Comparison of ENCODE assay signal across 20 cellular contexts in genomic region chr17:43759836-43760235, GRCh38. TPM values are rescaled to one million over a fixed set of nuclear protein-coding genes. Genes with fewer than 3 reads are reported as not detected.
DNase-seq lines count a peak whose midpoint lies in the region; ATAC-seq and TF ChIP-seq lines count a peak whose summit lies in the region.
"Had no signal": no experiment of that assay in that cellular context is flagged by ENCODE, and none has a peak within 500 bp of the region (broad histone marks: within the 10 kb centered on the region; RNA-seq: fewer than 3 reads in every experiment).

No MANE protein-coding gene starts in this region.

- TF ChIP-seq CTCF in GM23338 (conservative IDR thresholded peaks at IDR 0.05; ENCODE audit: low read depth in 2 of 2) (no peak), neural crest cell (conservative IDR thresholded peaks at IDR 0.05) (no peak), OCI-LY7 (conservative IDR thresholded peaks at IDR 0.05; ENCODE audit: low read length) (no peak)

- peak overlapping the region; percentile 56 for H3K4me3 Mint-ChIP-seq in GM23338
- H3K4me3 Mint-ChIP-seq in neural crest cell, result peak overlapping the region; percentile 57
- H3K4me3 Mint-ChIP-seq: activated T-cell treated with anti-CD3 and anti-CD28 coated beads, Interleukin-2, amount 50 U/mL, for 24 hours; stimulated activated memory B cell treated with anti-CD40 and anti-IgM and Interleukin-4, amounts not matched to agents 10 μg/mL and 1 μg/mL and 100 μg/mL, for 72 hours had no signal

- H3K9me3 Mint-ChIP-seq in GM23338 (no peaks in the 10 kb centered on the region), neural crest cell (no peaks in the 10 kb centered on the region)
- H3K9me3 Mint-ChIP-seq: activated T-cell treated with anti-CD3 and anti-CD28 coated beads, Interleukin-2, amount 50 U/mL, for 24 hours; stimulated activated memory B cell treated with anti-CD40 and anti-IgM and Interleukin-4, amounts not matched to agents 10 μg/mL and 1 μg/mL and 100 μg/mL, for 72 hours had no signal

- CTCF ChIA-PET in OCI-LY7 (lab: Charles Lee; ENCODE audit: unreplicated experiment), result interaction anchor here (1.0 to 1.4 kb wide), 2 partner anchors 65 to 183 kb away, joined by 3 to 4 read pairs; no protein-coding TSS in a partner anchor

- DNase-seq in GM23338 (ENCODE audit: low spot score), result no peak
- DNase-seq in RPMI8226, result peak; percentile 16
- peak; percentile 54 for DNase-seq in epithelial cell of prostate (ENCODE audit: low read depth, low spot score)
- DNase-seq in neural crest cell (ENCODE audit: low read depth, low spot score), result no peak
- DNase-seq in OCI-LY7 (ENCODE audit: low spot score), result no peak
- DNase-seq in UCSD-AML1 (lab: John Stamatoyannopoulos, UW; ENCODE audit: unreplicated experiment), result no peak
- no peak for DNase-seq in ureter (ENCODE audit: low spot score)

- intact Hi-C loops in OCI-LY7 (cut with micrococcal nuclease; ENCODE audit: unreplicated experiment), result loop anchor here (1.0 kb wide), 2 partner anchors 66 to 184 kb away; no protein-coding TSS in a partner anchor

- H3K36me3 ChIP-seq in GM23338 (ENCODE audit: insufficient read depth) (no peaks in the 10 kb centered on the region), OCI-LY7 (ENCODE audit: insufficient read depth, low read length) (no peaks in the 10 kb centered on the region)
- H3K36me3 ChIP-seq: adrenal gland, suprapubic skin had no signal

- H3K4me3 ChIP-seq in GM23338, result peak overlapping the region; percentile 21; the same call in 1 of the 2 replicates
- H3K4me3 ChIP-seq in OCI-LY7 (ENCODE audit: low read depth, low read length, poor library complexity, severe bottlenecking), result no peak overlapping the region
- H3K4me3 ChIP-seq: adrenal gland; BLaER1 treated with 17β-estradiol and CSF1 and Interleukin-3, amounts not matched to agents 10 nM and 100 nM; SK-N-MC; suprapubic skin had no signal

- no peak for ATAC-seq in GM23338
- no peak for ATAC-seq in GM19455 (IDR thresholded peaks at IDR 0.05; ENCODE audit: unreplicated experiment)

- no TSS peak for BruUV-seq in OCI-LY7 (replicated peaks; lab: Mats Ljungman, UMichigan)

- H3K27me3 Mint-ChIP-seq in GM23338 (ENCODE audit: insufficient read depth, low read depth, poor library complexity) (peaks cover 15% of the 10 kb centered on the region), neural crest cell (ENCODE audit: low read depth) (peaks cover 5% of the 10 kb centered on the region)

- H3K4me2 ChIP-seq in GM23338, result peak overlapping the region; percentile 8
- no peak overlapping the region for H3K4me2 ChIP-seq in OCI-LY7 (ENCODE audit: low read length)

- H3K4me1 Mint-ChIP-seq in GM23338 (peaks cover 37% of the 10 kb centered on the region), neural crest cell (peaks cover 37% of the 10 kb centered on the region)
- H3K4me1 Mint-ChIP-seq: stimulated activated memory B cell treated with anti-CD40 and anti-IgM and Interleukin-4, amounts not matched to agents 10 μg/mL and 1 μg/mL and 100 μg/mL, for 72 hours had no signal

- no peaks in the 10 kb centered on the region for H3K9me3 ChIP-seq in OCI-LY7 (ENCODE audit: low read length)
- H3K9me3 ChIP-seq: adrenal gland; BLaER1 treated with 17β-estradiol and CSF1 and Interleukin-3, amounts not matched to agents 10 nM and 100 nM; suprapubic skin had no signal

- peak overlapping the region; percentile 91 for H3K27ac Mint-ChIP-seq in GM23338
- no peak overlapping the region for H3K27ac Mint-ChIP-seq in neural crest cell (ENCODE audit: unreplicated experiment)
- H3K27ac Mint-ChIP-seq: activated T-cell treated with anti-CD3 and anti-CD28 coated beads, Interleukin-2, amount 50 U/mL, for 24 hours; stimulated activated memory B cell treated with anti-CD40 and anti-IgM and Interleukin-4, amounts not matched to agents 10 μg/mL and 1 μg/mL and 100 μg/mL, for 72 hours had no signal

- H3K27ac ChIP-seq in GM23338 (ENCODE audit: low read depth) (no peak overlapping the region), epithelial cell of prostate (peak overlapping the region; percentile 12), OCI-LY7 (ENCODE audit: low read depth, low read length, poor library complexity, severe bottlenecking) (no peak overlapping the region)
- H3K27ac ChIP-seq: adrenal gland; BLaER1 treated with 17β-estradiol and CSF1 and Interleukin-3, amounts not matched to agents 10 nM and 100 nM; SK-N-MC; suprapubic skin had no signal

- H3K79me2 ChIP-seq in GM23338 (replicated peaks; ENCODE audit: insufficient read depth) (no peaks in the 10 kb centered on the region), OCI-LY7 (ENCODE audit: insufficient read depth, low read depth, low read length) (no peaks in the 10 kb centered on the region)

- H3K9me2 ChIP-seq in GM23338 (ENCODE audit: insufficient read depth) (no peaks in the 10 kb centered on the region), OCI-LY7 (ENCODE audit: insufficient read depth, low read length) (no peaks in the 10 kb centered on the region)

- peaks cover 22% of the 10 kb centered on the region for H3K4me1 ChIP-seq in GM23338 (ENCODE audit: insufficient read depth)
- no peaks in the 10 kb centered on the region for H3K4me1 ChIP-seq in OCI-LY7 (ENCODE audit: insufficient read depth, low read length, poor library complexity, severe bottlenecking)

- peaks cover 7% of the 10 kb centered on the region; the same call in 1 of the 2 replicates for H3F3A ChIP-seq in GM23338 (replicated peaks; ENCODE audit: low read depth)

- H2AFZ ChIP-seq in GM23338 (0 out of 2 replicates have a peak overlapping the region, but pooled peaks have one; percentile 6), OCI-LY7 (ENCODE audit: low read length) (no peak overlapping the region)

- POLR2A ChIA-PET in OCI-LY7 (lab: Charles Lee), result interaction anchor here (0.7 kb wide), 1 partner anchor 132 kb away, joined by 7 read pairs; no protein-coding TSS in a partner anchor

- H3K36me3 Mint-ChIP-seq in GM23338 (ENCODE audit: low read depth), result no peaks in the 10 kb centered on the region
- H3K36me3 Mint-ChIP-seq in neural crest cell (ENCODE audit: low read depth), result no peaks in the 10 kb centered on the region
- H3K36me3 Mint-ChIP-seq: brain; stimulated activated memory B cell treated with anti-CD40 and anti-IgM and Interleukin-4, amounts not matched to agents 10 μg/mL and 1 μg/mL and 100 μg/mL, for 72 hours had no signal

- peaks cover 13% of the 10 kb centered on the region for H3K27me3 ChIP-seq in GM23338 (ENCODE audit: insufficient read depth)
- H3K27me3 ChIP-seq: adrenal gland had no signal

- no peaks in the 10 kb centered on the region for H4K20me1 ChIP-seq in GM23338 (replicated peaks; ENCODE audit: insufficient read depth)
- H4K20me1 ChIP-seq in OCI-LY7 (ENCODE audit: insufficient read depth, low read length), result no peaks in the 10 kb centered on the region

TF ChIP-seq in GM23338, 12 proteins besides CTCF, POLR2A, EP300 and RAD21 (continues in another document):
- TF ChIP-seq CREB1 (CRISPR knock-in tag; IDR thresholded peaks at IDR 0.05; ENCODE audit: low read depth), result no peak
- no peak for TF ChIP-seq POLR2AphosphoS5 (IDR thresholded peaks at IDR 0.05; ENCODE audit: low read depth)
- TF ChIP-seq EZH2phosphoT487 (IDR thresholded peaks at IDR 0.05; ENCODE audit: unreplicated experiment), result no peak
- TF ChIP-seq NANOG (IDR thresholded peaks at IDR 0.05; ENCODE audit: borderline replicate concordance), result no peak

RNA-seq across cellular contexts. Expression of gene SOST, which starts 1.2 kb away (rescaled TPM):
- total RNA-seq in GM23338 (2014; rRNA removed; shearing (Covaris generic)), result 0.31 TPM in 1 of 2 replicates, not detected in the other
- not detected in 2 replicates for polyA plus RNA-seq in GM23338 (2016; fragmentation: Nextera tagmentation; extraction: Ambion mirVana)
- total RNA-seq in neural crest cell (not detected in 2 replicates), OCI-LY7 (2022) (not detected in 2 replicates), ureter (not detected)
- not detected in 2 replicates for total RNA-seq in OCI-LY7 (2014; rRNA removed; shearing (Covaris generic))
- total RNA-seq: activated CD8-positive, alpha-beta memory T cell treated with anti-CD3 and anti-CD28 coated beads for 36 hours; adrenal gland; Calu3; lung microvascular endothelial cell; occipital lobe; suprapubic skin had no signal
- polyA plus RNA-seq: adrenal gland had no signal

RNA-seq across cellular contexts. Expression of gene DUSP3, which starts 18.9 kb away (rescaled TPM):
- total RNA-seq in GM23338 (2014; rRNA removed; shearing (Covaris generic)), result 17.5 and 22.1 TPM in 2 replicates
- polyA plus RNA-seq in GM23338 (2016; fragmentation: Nextera tagmentation; extraction: Ambion mirVana), result 14.7 and 15.4 TPM in 2 replicates
- 33.3 and 33.8 TPM in 2 replicates for total RNA-seq in neural crest cell
- total RNA-seq in OCI-LY7 (2014; rRNA removed; shearing (Covaris generic)), result 3.0 and 9.0 TPM in 2 replicates
- total RNA-seq in OCI-LY7 (2022), result 6.9 and 9.8 TPM in 2 replicates
- 91.9 TPM for total RNA-seq in ureter

RNA-seq across cellular contexts. Expression of gene CFAP97D1, which starts 20.4 kb away (rescaled TPM):
- total RNA-seq in GM23338 (2014; rRNA removed; shearing (Covaris generic)), result 0.07 and 0.12 TPM in 2 replicates
- 0.10 TPM in 1 of 2 replicates, not detected in the other for polyA plus RNA-seq in GM23338 (2016; fragmentation: Nextera tagmentation; extraction: Ambion mirVana)
- total RNA-seq in neural crest cell, result not detected in 2 replicates
- not detected in 2 replicates for total RNA-seq in OCI-LY7 (2014; rRNA removed; shearing (Covaris generic))
- not detected in 2 replicates for total RNA-seq in OCI-LY7 (2022)
- total RNA-seq in ureter, result not detected
- total RNA-seq: activated CD8-positive, alpha-beta memory T cell treated with anti-CD3 and anti-CD28 coated beads for 36 hours; Calu3; kidney; lung microvascular endothelial cell; occipital lobe had no signal
- polyA plus RNA-seq: adrenal gland had no signal

Comparison
In these comparisons a context has a peak if more than half of its experiments do, and no peak if none do; other contexts are left out.
1. DNase-seq: peak in RPMI8226 (single experiment) and epithelial cell of prostate (single experiment); none in GM23338 (single experiment), neural crest cell (single experiment), OCI-LY7 (single experiment), UCSD-AML1 (single experiment) and ureter (single experiment).